In genomic region chrX:48833531-48834138, GRCh38 we compare ENCODE assay signal across 12 cellular contexts. TPM values are rescaled to one million over a fixed set of nuclear protein-coding genes. Genes with fewer than 3 reads are reported as not detected.
A peak's percentile ranks its signal among the peaks of the same experiment; 100 is the strongest.
DNase-seq lines count a peak whose midpoint lies in the region; ATAC-seq and TF ChIP-seq lines count a peak whose summit lies in the region.
"Had no signal": no experiment of that assay in that cellular context is flagged by ENCODE, and none has a peak within 500 bp of the region (broad histone marks: within the 10 kb centered on the region; RNA-seq: fewer than 3 reads in every experiment).

No MANE protein-coding gene starts in this region.

- H3K27me3 ChIP-seq in KMS-11 (ENCODE audit: insufficient read depth, low read depth): no peaks in the 10 kb centered on the region

- H3K4me3 ChIP-seq in KMS-11 (IDR thresholded peaks at IDR 0.05; ENCODE audit: insufficient read depth, low read depth, low read length): no peak overlapping the region
- H3K4me3 ChIP-seq: SJSA1 had no signal

- H4K20me1 ChIP-seq in KMS-11 (ENCODE audit: insufficient read depth): no peaks in the 10 kb centered on the region

- H3K27ac ChIP-seq in KMS-11: no peak overlapping the region
- H3K27ac ChIP-seq: SJSA1 had no signal

- peak overlapping the region; percentile 42; the same call in 1 of the 2 replicates for H3K4me2 ChIP-seq in KMS-11

- DNase-seq in DMS53 (lab: John Stamatoyannopoulos, UW) (peak; percentile 22), DMS53 treated with DMSO at 0.1 percent for 48 hours (lab: John Stamatoyannopoulos, UW; ENCODE audit: unreplicated experiment) (no peak), nephron progenitor cell (no peak), osteocyte (ENCODE audit: extremely low spot score, unreplicated experiment) (no peak), DMS79 (lab: John Stamatoyannopoulos, UW) (no peak), NCI-H1436 (lab: John Stamatoyannopoulos, UW) (no peak)
- DNase-seq: activated CD4-positive, alpha-beta memory T cell treated with anti-CD3 and anti-CD28 coated beads for 36 hours; NCI-H1694; stimulated activated CD4-positive, alpha-beta T cell treated with anti-CD3 and anti-CD28 coated beads, Interleukin-2, amount 100 ng/mL, for 48 hours had no signal

- H3K27ac Mint-ChIP-seq in activated T-helper 17 cell treated with anti-CD3 and anti-CD28 coated beads, Interleukin-2, amount 50 U/mL, for 72 hours: no peak overlapping the region
- H3K27ac Mint-ChIP-seq in nephron progenitor cell: no peak overlapping the region
- H3K27ac Mint-ChIP-seq in osteocyte (ENCODE audit: unreplicated experiment): no peak overlapping the region
- H3K27ac Mint-ChIP-seq: activated CD4-positive, alpha-beta memory T cell treated with anti-CD3 and anti-CD28 coated beads for 36 hours had no signal

- H2AFZ ChIP-seq in KMS-11 (ENCODE audit: low read depth): no peak overlapping the region

- no peaks in the 10 kb centered on the region for H3K9me3 Mint-ChIP-seq in activated T-helper 17 cell treated with anti-CD3 and anti-CD28 coated beads, Interleukin-2, amount 50 U/mL, for 72 hours
- H3K9me3 Mint-ChIP-seq in nephron progenitor cell: peaks cover 67% of the 10 kb centered on the region
- peaks cover 4% of the 10 kb centered on the region for H3K9me3 Mint-ChIP-seq in osteocyte (ENCODE audit: unreplicated experiment)
- H3K9me3 Mint-ChIP-seq: activated CD4-positive, alpha-beta memory T cell treated with anti-CD3 and anti-CD28 coated beads for 36 hours had no signal

- no peak overlapping the region for H3K9ac ChIP-seq in KMS-11

- no peaks in the 10 kb centered on the region for H3K4me1 ChIP-seq in KMS-11 (ENCODE audit: low read depth, poor library complexity, severe bottlenecking)
- H3K4me1 ChIP-seq: SJSA1 had no signal

- no peaks in the 10 kb centered on the region for H3K79me2 ChIP-seq in KMS-11 (ENCODE audit: insufficient read depth, low read depth)

- ATAC-seq in activated T-helper 17 cell treated with anti-CD3 and anti-CD28 coated beads, Interleukin-2, amount 50 U/mL, for 72 hours (replicated peaks): no peak

- peaks cover 3% of the 10 kb centered on the region for H3K27me3 Mint-ChIP-seq in activated T-helper 17 cell treated with anti-CD3 and anti-CD28 coated beads, Interleukin-2, amount 50 U/mL, for 72 hours
- H3K27me3 Mint-ChIP-seq in nephron progenitor cell (ENCODE audit: low read depth, poor library complexity) (peaks cover 95% of the 10 kb centered on the region), osteocyte (ENCODE audit: unreplicated experiment) (peaks cover 38% of the 10 kb centered on the region)

- H3K36me3 ChIP-seq in KMS-11 (ENCODE audit: insufficient read depth): no peaks in the 10 kb centered on the region
- H3K36me3 ChIP-seq: SJSA1 had no signal

- peak overlapping the region; percentile 85 for H3K4me3 Mint-ChIP-seq in activated T-helper 17 cell treated with anti-CD3 and anti-CD28 coated beads, Interleukin-2, amount 50 U/mL, for 72 hours
- H3K4me3 Mint-ChIP-seq in nephron progenitor cell (peak overlapping the region; percentile 29), osteocyte (ENCODE audit: unreplicated experiment) (no peak overlapping the region)

- TF ChIP-seq CTCF in KMS-11 (conservative IDR thresholded peaks at IDR 0.05; ENCODE audit: low read depth, low read length): no peak
- TF ChIP-seq CTCF in nephron progenitor cell (IDR thresholded peaks at IDR 0.05): no peak
- TF ChIP-seq CTCF in osteocyte (IDR thresholded peaks at IDR 0.05): no peak

- H3K4me1 Mint-ChIP-seq in activated T-helper 17 cell treated with anti-CD3 and anti-CD28 coated beads, Interleukin-2, amount 50 U/mL, for 72 hours: peaks cover 8% of the 10 kb centered on the region
- H3K4me1 Mint-ChIP-seq in nephron progenitor cell (peaks cover 12% of the 10 kb centered on the region), osteocyte (ENCODE audit: unreplicated experiment) (peaks cover 5% of the 10 kb centered on the region)

- no peaks in the 10 kb centered on the region for H3K36me3 Mint-ChIP-seq in activated T-helper 17 cell treated with anti-CD3 and anti-CD28 coated beads, Interleukin-2, amount 50 U/mL, for 72 hours (ENCODE audit: low read depth)
- H3K36me3 Mint-ChIP-seq in nephron progenitor cell (ENCODE audit: low read depth) (peaks cover under 1% of the 10 kb centered on the region), osteocyte (ENCODE audit: unreplicated experiment) (peaks cover 2% of the 10 kb centered on the region)
- H3K36me3 Mint-ChIP-seq: activated CD4-positive, alpha-beta memory T cell treated with anti-CD3 and anti-CD28 coated beads for 36 hours had no signal

RNA-seq across cellular contexts. Expression of gene PCSK1N, which starts 1.8 kb away (rescaled TPM):
- total RNA-seq in activated T-helper 17 cell treated with anti-CD3 and anti-CD28 coated beads, Interleukin-2, amount 50 U/mL, for 72 hours: 1 to 10 TPM; 3.7 to 4.7 TPM
- total RNA-seq in osteocyte: 13.1 and 14.8 TPM in 2 replicates

RNA-seq across cellular contexts. Expression of gene ERAS, which starts 7.3 kb away (rescaled TPM):
- total RNA-seq in activated T-helper 17 cell treated with anti-CD3 and anti-CD28 coated beads, Interleukin-2, amount 50 U/mL, for 72 hours: under 1 TPM in 1 of 2 donors, not detected in 1; 0.26 TPM
- not detected in 2 replicates for total RNA-seq in osteocyte
- total RNA-seq: activated CD4-positive, alpha-beta memory T cell treated with anti-CD3 and anti-CD28 coated beads for 36 hours; SJSA1 had no signal

RNA-seq across cellular contexts. Expression of gene HDAC6, which starts 31.8 kb away (rescaled TPM):
- total RNA-seq in activated T-helper 17 cell treated with anti-CD3 and anti-CD28 coated beads, Interleukin-2, amount 50 U/mL, for 72 hours: 100 to 1,000 TPM in 1 of 2 donors, 10 to 100 TPM in 1; 62.0 to 121 TPM
- total RNA-seq in osteocyte: 108 and 124 TPM in 2 replicates

RNA-seq across cellular contexts. Expression of gene GATA1, which starts 47.2 kb away (rescaled TPM):
- total RNA-seq in activated T-helper 17 cell treated with anti-CD3 and anti-CD28 coated beads, Interleukin-2, amount 50 U/mL, for 72 hours: not detected
- not detected in 2 replicates for total RNA-seq in osteocyte
- total RNA-seq: activated CD4-positive, alpha-beta memory T cell treated with anti-CD3 and anti-CD28 coated beads for 36 hours; SJSA1 had no signal
